ENCODE assay signal across 17 cellular contexts in the genomic region with DNA sequence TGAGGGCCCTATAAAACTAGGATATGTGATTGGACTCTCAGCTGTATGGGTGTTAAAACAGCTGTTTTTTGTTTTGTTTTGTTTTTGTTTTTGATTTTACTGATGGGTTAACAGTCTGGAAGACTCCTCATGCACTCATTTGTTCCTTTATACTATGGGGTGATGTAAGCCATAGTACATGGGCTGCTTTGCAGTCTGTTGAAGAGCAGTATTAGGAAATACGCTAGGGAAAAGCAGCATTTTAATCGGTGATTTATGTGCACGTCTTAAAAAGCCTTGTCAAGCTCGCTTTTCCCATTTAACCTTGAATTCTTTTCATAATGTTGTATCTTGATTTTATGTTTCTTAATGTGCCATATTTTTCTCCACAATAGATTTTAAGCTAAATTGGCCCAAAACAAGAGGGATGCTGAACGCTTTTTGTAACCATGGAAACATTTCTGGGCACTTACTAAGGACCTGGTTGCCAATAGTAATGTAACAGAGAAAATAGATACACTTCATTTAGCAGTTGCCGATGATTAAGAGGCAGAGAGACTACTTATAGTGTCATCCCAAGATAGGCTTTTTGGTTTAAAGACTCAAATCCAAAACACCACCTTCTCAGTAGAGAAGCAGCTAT.
DNase-seq lines count a peak whose midpoint lies in the region; ATAC-seq and TF ChIP-seq lines count a peak whose summit lies in the region.
"Had no signal": no experiment of that assay in that cellular context is flagged by ENCODE, and none has a peak within 500 bp of the region (broad histone marks: within the 10 kb centered on the region; RNA-seq: fewer than 3 reads in every experiment).

No MANE protein-coding gene starts in this region.

- H3K27ac Mint-ChIP-seq in type B pancreatic cell, result no peak overlapping the region
- H3K27ac Mint-ChIP-seq: CD14-positive monocyte had no signal

- peaks cover 5% of the 10 kb centered on the region for H3K27me3 Mint-ChIP-seq in type B pancreatic cell

- no peak overlapping the region for H3K4me3 Mint-ChIP-seq in type B pancreatic cell
- H3K4me3 Mint-ChIP-seq: CD14-positive monocyte had no signal

- no peaks in the 10 kb centered on the region for H3K4me1 Mint-ChIP-seq in type B pancreatic cell (ENCODE audit: unreplicated experiment)
- H3K4me1 Mint-ChIP-seq: CD14-positive monocyte had no signal

- peak; percentile 19 for DNase-seq in NCI-H748 (lab: John Stamatoyannopoulos, UW; ENCODE audit: unreplicated experiment)
- DNase-seq in NCI-H748 treated with DMSO at 0.1 percent for 48 hours (lab: John Stamatoyannopoulos, UW), result no peak
- peak; percentile 57 for DNase-seq in NCI-H69 (lab: John Stamatoyannopoulos, UW)
- peak; percentile 13 for DNase-seq in fibroblast of the conjunctiva (ENCODE audit: low read depth)
- no peak for DNase-seq in type B pancreatic cell (ENCODE audit: extremely low spot score, unreplicated experiment)
- DNase-seq in DMS 273 (lab: John Stamatoyannopoulos, UW; ENCODE audit: unreplicated experiment), result no peak
- no peak for DNase-seq in mucosa of descending colon
- DNase-seq: MM.1S, NCI-H1105 treated with DMSO at 0.1 percent for 48 hours, NCI-H2107, NCI-H345, NCI-H526, PC-3 had no signal

- intact Hi-C loops in mucosa of descending colon (cut with DNase I, micrococcal nuclease), result no loop called here

- H3K4me3 ChIP-seq in mucosa of descending colon, result no peak overlapping the region
- H3K4me3 ChIP-seq: A549, SJSA1 had no signal

- H3K36me3 ChIP-seq in mucosa of descending colon (ENCODE audit: low read depth), result no peaks in the 10 kb centered on the region
- H3K36me3 ChIP-seq: SJSA1 had no signal

- TF ChIP-seq CTCF in type B pancreatic cell (conservative IDR thresholded peaks at IDR 0.05) (no peak), mucosa of descending colon (IDR thresholded peaks at IDR 0.05) (no peak)

- no peaks in the 10 kb centered on the region for H3K9me3 Mint-ChIP-seq in type B pancreatic cell

- no peaks in the 10 kb centered on the region for H3K36me3 Mint-ChIP-seq in type B pancreatic cell
- H3K36me3 Mint-ChIP-seq: CD14-positive monocyte had no signal

- no peak for ATAC-seq in GM19463 (IDR thresholded peaks at IDR 0.05; ENCODE audit: unreplicated experiment)
- ATAC-seq in mucosa of descending colon, result no peak
- ATAC-seq: A549, PC-3 had no signal

- H3K9me3 ChIP-seq in mucosa of descending colon, result no peaks in the 10 kb centered on the region
- H3K9me3 ChIP-seq: A549, SJSA1 had no signal

- no peaks in the 10 kb centered on the region for H3K4me1 ChIP-seq in mucosa of descending colon (ENCODE audit: low read depth)
- H3K4me1 ChIP-seq: A549 had no signal

Comparison
In these comparisons a context has a peak if more than half of its experiments do, and no peak if none do; other contexts are left out.
1. DNase-seq: peak in NCI-H748 (single experiment), NCI-H69 (single experiment) and fibroblast of the conjunctiva (single experiment); none in NCI-H748 treated with DMSO at 0.1 percent for 48 hours (single experiment), type B pancreatic cell (single experiment), DMS 273 (single experiment) and mucosa of descending colon (0 of 3).